In the genomic region with DNA sequence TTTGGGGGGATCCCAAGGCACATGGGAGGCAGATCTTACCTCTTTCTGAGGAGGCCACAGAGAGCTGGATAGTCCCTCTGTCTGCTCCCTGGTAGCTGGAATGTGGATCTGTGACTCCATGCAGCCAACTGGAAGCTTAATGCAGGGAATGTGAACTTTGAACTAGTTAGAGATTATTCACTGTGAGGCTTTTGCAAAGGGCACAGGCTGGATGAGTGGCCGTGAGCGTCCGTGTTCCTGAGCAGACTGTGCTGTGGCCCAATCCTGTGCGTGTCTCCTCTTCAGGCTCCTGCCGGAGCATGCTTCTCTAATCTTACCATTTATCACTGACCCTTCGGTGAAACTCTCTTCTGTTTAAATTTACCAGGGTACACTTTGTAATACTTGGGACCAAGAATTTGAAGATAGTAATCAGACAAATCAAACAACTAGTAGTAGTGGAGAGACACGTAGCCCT, we compare ENCODE assay signal across 1 cellular context.
TF ChIP-seq lines count a peak whose summit lies in the region.

No MANE protein-coding gene starts in this region.

TF ChIP-seq in HepG2, 621 proteins besides CTCF, POLR2A, EP300 and RAD21 (continued from another document and continues in another):
- TF ChIP-seq, protein P1, sequence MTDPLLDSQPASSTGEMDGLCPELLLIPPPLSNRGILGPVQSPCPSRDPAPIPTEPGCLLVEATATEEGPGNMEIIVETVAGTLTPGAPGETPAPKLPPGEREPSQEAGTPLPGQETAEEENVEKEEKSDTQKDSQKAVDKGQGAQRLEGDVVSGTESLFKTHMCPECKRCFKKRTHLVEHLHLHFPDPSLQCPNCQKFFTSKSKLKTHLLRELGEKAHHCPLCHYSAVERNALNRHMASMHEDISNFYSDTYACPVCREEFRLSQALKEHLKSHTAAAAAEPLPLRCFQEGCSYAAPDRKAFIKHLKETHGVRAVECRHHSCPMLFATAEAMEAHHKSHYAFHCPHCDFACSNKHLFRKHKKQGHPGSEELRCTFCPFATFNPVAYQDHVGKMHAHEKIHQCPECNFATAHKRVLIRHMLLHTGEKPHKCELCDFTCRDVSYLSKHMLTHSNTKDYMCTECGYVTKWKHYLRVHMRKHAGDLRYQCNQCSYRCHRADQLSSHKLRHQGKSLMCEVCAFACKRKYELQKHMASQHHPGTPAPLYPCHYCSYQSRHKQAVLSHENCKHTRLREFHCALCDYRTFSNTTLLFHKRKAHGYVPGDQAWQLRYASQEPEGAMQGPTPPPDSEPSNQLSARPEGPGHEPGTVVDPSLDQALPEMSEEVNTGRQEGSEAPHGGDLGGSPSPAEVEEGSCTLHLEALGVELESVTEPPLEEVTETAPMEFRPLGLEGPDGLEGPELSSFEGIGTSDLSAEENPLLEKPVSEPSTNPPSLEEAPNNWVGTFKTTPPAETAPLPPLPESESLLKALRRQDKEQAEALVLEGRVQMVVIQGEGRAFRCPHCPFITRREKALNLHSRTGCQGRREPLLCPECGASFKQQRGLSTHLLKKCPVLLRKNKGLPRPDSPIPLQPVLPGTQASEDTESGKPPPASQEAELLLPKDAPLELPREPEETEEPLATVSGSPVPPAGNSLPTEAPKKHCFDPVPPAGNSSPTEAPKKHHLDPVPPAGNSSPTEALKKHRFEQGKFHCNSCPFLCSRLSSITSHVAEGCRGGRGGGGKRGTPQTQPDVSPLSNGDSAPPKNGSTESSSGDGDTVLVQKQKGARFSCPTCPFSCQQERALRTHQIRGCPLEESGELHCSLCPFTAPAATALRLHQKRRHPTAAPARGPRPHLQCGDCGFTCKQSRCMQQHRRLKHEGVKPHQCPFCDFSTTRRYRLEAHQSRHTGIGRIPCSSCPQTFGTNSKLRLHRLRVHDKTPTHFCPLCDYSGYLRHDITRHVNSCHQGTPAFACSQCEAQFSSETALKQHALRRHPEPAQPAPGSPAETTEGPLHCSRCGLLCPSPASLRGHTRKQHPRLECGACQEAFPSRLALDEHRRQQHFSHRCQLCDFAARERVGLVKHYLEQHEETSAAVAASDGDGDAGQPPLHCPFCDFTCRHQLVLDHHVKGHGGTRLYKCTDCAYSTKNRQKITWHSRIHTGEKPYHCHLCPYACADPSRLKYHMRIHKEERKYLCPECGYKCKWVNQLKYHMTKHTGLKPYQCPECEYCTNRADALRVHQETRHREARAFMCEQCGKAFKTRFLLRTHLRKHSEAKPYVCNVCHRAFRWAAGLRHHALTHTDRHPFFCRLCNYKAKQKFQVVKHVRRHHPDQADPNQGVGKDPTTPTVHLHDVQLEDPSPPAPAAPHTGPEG (CRISPR knock-in tag; IDR thresholded peaks at IDR 0.05) = 0 out of 2 replicates have a peak, but pooled peaks have one; percentile 43
- peak; percentile 85 for TF ChIP-seq ZNF644 (CRISPR knock-in tag; IDR thresholded peaks at IDR 0.05; ENCODE audit: low read depth)
- no peak for TF ChIP-seq PLRG1 (conservative IDR thresholded peaks at IDR 0.05)
- TF ChIP-seq ZNF263 (CRISPR knock-in tag; IDR thresholded peaks at IDR 0.05) = no peak
- TF ChIP-seq ZNF766 (CRISPR knock-in tag; IDR thresholded peaks at IDR 0.05; ENCODE audit: borderline replicate concordance) = no peak
- TF ChIP-seq KDM2A (CRISPR knock-in tag; IDR thresholded peaks at IDR 0.05; ENCODE audit: borderline replicate concordance, low read depth) = peak; percentile 25; the same call in 1 of the 2 replicates
- TF ChIP-seq ZBTB1 (CRISPR knock-in tag; IDR thresholded peaks at IDR 0.05; ENCODE audit: borderline replicate concordance) = no peak
- peak; percentile 45; the same call in 1 of the 2 replicates for TF ChIP-seq ZNF713 (CRISPR knock-in tag; IDR thresholded peaks at IDR 0.05)
- no peak for TF ChIP-seq DNMT1 (CRISPR knock-in tag; IDR thresholded peaks at IDR 0.05)
- TF ChIP-seq TOPORS (CRISPR knock-in tag; IDR thresholded peaks at IDR 0.05) = 0 out of 2 replicates have a peak, but pooled peaks have one; percentile 5
- peak; percentile 54 for TF ChIP-seq KMT2B (CRISPR knock-in tag; IDR thresholded peaks at IDR 0.05)
- TF ChIP-seq ZNF598 (CRISPR knock-in tag; IDR thresholded peaks at IDR 0.05; ENCODE audit: borderline replicate concordance) = 0 out of 2 replicates have a peak, but pooled peaks have one; percentile 54
- TF ChIP-seq, protein P2, sequence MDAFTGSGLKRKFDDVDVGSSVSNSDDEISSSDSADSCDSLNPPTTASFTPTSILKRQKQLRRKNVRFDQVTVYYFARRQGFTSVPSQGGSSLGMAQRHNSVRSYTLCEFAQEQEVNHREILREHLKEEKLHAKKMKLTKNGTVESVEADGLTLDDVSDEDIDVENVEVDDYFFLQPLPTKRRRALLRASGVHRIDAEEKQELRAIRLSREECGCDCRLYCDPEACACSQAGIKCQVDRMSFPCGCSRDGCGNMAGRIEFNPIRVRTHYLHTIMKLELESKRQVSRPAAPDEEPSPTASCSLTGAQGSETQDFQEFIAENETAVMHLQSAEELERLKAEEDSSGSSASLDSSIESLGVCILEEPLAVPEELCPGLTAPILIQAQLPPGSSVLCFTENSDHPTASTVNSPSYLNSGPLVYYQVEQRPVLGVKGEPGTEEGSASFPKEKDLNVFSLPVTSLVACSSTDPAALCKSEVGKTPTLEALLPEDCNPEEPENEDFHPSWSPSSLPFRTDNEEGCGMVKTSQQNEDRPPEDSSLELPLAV (CRISPR knock-in tag; conservative IDR thresholded peaks at IDR 0.05; ENCODE audit: low read depth) = no peak
- 0 out of 2 replicates have a peak, but pooled peaks have one; percentile 13 for TF ChIP-seq SMC3 (IDR thresholded peaks at IDR 0.05; ENCODE audit: low read length)
- TF ChIP-seq POGZ (CRISPR knock-in tag; IDR thresholded peaks at IDR 0.05) = peak; percentile 57; the same call in 1 of the 2 replicates
- TF ChIP-seq, protein P3, sequence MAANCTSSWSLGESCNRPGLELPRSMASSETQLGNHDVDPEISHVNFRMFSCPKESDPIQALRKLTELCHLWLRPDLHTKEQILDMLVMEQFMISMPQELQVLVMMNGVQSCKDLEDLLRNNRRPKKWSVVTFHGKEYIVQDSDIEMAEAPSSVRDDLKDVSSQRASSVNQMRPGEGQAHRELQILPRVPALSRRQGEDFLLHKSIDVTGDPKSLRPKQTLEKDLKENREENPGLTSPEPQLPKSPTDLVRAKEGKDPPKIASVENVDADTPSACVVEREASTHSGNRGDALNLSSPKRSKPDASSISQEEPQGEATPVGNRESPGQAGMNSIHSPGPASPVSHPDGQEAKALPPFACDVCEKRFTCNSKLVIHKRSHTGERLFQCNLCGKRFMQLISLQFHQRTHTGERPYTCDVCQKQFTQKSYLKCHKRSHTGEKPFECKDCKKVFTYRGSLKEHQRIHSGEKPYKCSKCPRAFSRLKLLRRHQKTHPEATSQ (CRISPR knock-in tag; IDR thresholded peaks at IDR 0.05; ENCODE audit: borderline replicate concordance) = no peak
- TF ChIP-seq SMAD3 (CRISPR knock-in tag; IDR thresholded peaks at IDR 0.05) = no peak
- peak; percentile 61 for TF ChIP-seq CREM (IDR thresholded peaks at IDR 0.05)
- TF ChIP-seq CREM (CRISPR knock-in tag; IDR thresholded peaks at IDR 0.05) = no peak
- no peak for TF ChIP-seq ZNF589 (CRISPR knock-in tag; conservative IDR thresholded peaks at IDR 0.05)
- 0 out of 2 replicates have a peak, but pooled peaks have one; percentile 47 for TF ChIP-seq ZNF441 (CRISPR knock-in tag; IDR thresholded peaks at IDR 0.05; ENCODE audit: borderline replicate concordance)
- 0 out of 2 replicates have a peak, but pooled peaks have one; percentile 66 for TF ChIP-seq ZNF619 (CRISPR knock-in tag; IDR thresholded peaks at IDR 0.05)
- TF ChIP-seq ZNF431 (CRISPR knock-in tag; IDR thresholded peaks at IDR 0.05; ENCODE audit: borderline replicate concordance, low read depth) = no peak
- TF ChIP-seq TBL1XR1 (IDR thresholded peaks at IDR 0.05; ENCODE audit: borderline replicate concordance, low read length, partially characterized antibody) = peak; percentile 8
- no peak for TF ChIP-seq MAFF (IDR thresholded peaks at IDR 0.05; ENCODE audit: low read depth, low read length)
- 0 out of 2 replicates have a peak, but pooled peaks have one; percentile 23 for TF ChIP-seq NR2F6 (IDR thresholded peaks at IDR 0.05)
- peak; percentile 50; the same call in 1 of the 2 replicates for TF ChIP-seq NR2F6 (CRISPR knock-in tag; IDR thresholded peaks at IDR 0.05)
- TF ChIP-seq, protein P4, sequence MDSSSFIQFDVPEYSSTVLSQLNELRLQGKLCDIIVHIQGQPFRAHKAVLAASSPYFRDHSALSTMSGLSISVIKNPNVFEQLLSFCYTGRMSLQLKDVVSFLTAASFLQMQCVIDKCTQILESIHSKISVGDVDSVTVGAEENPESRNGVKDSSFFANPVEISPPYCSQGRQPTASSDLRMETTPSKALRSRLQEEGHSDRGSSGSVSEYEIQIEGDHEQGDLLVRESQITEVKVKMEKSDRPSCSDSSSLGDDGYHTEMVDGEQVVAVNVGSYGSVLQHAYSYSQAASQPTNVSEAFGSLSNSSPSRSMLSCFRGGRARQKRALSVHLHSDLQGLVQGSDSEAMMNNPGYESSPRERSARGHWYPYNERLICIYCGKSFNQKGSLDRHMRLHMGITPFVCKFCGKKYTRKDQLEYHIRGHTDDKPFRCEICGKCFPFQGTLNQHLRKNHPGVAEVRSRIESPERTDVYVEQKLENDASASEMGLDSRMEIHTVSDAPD (CRISPR knock-in tag; IDR thresholded peaks at IDR 0.05) = peak; percentile 50; the same call in 1 of the 2 replicates
- TF ChIP-seq, protein P5, sequence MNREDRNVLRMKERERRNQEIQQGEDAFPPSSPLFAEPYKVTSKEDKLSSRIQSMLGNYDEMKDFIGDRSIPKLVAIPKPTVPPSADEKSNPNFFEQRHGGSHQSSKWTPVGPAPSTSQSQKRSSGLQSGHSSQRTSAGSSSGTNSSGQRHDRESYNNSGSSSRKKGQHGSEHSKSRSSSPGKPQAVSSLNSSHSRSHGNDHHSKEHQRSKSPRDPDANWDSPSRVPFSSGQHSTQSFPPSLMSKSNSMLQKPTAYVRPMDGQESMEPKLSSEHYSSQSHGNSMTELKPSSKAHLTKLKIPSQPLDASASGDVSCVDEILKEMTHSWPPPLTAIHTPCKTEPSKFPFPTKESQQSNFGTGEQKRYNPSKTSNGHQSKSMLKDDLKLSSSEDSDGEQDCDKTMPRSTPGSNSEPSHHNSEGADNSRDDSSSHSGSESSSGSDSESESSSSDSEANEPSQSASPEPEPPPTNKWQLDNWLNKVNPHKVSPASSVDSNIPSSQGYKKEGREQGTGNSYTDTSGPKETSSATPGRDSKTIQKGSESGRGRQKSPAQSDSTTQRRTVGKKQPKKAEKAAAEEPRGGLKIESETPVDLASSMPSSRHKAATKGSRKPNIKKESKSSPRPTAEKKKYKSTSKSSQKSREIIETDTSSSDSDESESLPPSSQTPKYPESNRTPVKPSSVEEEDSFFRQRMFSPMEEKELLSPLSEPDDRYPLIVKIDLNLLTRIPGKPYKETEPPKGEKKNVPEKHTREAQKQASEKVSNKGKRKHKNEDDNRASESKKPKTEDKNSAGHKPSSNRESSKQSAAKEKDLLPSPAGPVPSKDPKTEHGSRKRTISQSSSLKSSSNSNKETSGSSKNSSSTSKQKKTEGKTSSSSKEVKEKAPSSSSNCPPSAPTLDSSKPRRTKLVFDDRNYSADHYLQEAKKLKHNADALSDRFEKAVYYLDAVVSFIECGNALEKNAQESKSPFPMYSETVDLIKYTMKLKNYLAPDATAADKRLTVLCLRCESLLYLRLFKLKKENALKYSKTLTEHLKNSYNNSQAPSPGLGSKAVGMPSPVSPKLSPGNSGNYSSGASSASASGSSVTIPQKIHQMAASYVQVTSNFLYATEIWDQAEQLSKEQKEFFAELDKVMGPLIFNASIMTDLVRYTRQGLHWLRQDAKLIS (CRISPR knock-in tag; IDR thresholded peaks at IDR 0.05) = no peak
- TF ChIP-seq ZNF746 (CRISPR knock-in tag; IDR thresholded peaks at IDR 0.05) = no peak
- TF ChIP-seq, protein P6, sequence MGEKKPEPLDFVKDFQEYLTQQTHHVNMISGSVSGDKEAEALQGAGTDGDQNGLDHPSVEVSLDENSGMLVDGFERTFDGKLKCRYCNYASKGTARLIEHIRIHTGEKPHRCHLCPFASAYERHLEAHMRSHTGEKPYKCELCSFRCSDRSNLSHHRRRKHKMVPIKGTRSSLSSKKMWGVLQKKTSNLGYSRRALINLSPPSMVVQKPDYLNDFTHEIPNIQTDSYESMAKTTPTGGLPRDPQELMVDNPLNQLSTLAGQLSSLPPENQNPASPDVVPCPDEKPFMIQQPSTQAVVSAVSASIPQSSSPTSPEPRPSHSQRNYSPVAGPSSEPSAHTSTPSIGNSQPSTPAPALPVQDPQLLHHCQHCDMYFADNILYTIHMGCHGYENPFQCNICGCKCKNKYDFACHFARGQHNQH (CRISPR knock-in tag; IDR thresholded peaks at IDR 0.05) = no peak; the same call in 1 of the 2 replicates
- no peak; the same call in 1 of the 2 replicates for TF ChIP-seq MIER3 (CRISPR knock-in tag; IDR thresholded peaks at IDR 0.05; ENCODE audit: borderline replicate concordance)
- TF ChIP-seq HNF4G (IDR thresholded peaks at IDR 0.05; ENCODE audit: borderline replicate concordance, low read depth, low read length) = peak; percentile 74
- TF ChIP-seq HNF4G (CRISPR knock-in tag; IDR thresholded peaks at IDR 0.05; ENCODE audit: borderline replicate concordance, low read depth) = peak; percentile 88; the same call in 1 of the 2 replicates
- TF ChIP-seq SIN3B (IDR thresholded peaks at IDR 0.05; ENCODE audit: low read length) = 0 out of 2 replicates have a peak, but pooled peaks have one; percentile 29
- no peak for TF ChIP-seq ZNF460 (CRISPR knock-in tag; IDR thresholded peaks at IDR 0.05; ENCODE audit: borderline replicate concordance)
- TF ChIP-seq ZNF724P (CRISPR knock-in tag; IDR thresholded peaks at IDR 0.05; ENCODE audit: borderline replicate concordance) = no peak
- TF ChIP-seq, protein P7, sequence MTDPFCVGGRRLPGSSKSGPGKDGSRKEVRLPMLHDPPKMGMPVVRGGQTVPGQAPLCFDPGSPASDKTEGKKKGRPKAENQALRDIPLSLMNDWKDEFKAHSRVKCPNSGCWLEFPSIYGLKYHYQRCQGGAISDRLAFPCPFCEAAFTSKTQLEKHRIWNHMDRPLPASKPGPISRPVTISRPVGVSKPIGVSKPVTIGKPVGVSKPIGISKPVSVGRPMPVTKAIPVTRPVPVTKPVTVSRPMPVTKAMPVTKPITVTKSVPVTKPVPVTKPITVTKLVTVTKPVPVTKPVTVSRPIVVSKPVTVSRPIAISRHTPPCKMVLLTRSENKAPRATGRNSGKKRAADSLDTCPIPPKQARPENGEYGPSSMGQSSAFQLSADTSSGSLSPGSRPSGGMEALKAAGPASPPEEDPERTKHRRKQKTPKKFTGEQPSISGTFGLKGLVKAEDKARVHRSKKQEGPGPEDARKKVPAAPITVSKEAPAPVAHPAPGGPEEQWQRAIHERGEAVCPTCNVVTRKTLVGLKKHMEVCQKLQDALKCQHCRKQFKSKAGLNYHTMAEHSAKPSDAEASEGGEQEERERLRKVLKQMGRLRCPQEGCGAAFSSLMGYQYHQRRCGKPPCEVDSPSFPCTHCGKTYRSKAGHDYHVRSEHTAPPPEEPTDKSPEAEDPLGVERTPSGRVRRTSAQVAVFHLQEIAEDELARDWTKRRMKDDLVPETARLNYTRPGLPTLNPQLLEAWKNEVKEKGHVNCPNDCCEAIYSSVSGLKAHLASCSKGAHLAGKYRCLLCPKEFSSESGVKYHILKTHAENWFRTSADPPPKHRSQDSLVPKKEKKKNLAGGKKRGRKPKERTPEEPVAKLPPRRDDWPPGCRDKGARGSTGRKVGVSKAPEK (CRISPR knock-in tag; IDR thresholded peaks at IDR 0.05; ENCODE audit: borderline replicate concordance) = peak; percentile 70; the same call in 1 of the 2 replicates
- TF ChIP-seq RFXAP (CRISPR knock-in tag; IDR thresholded peaks at IDR 0.05; ENCODE audit: borderline replicate concordance) = 0 out of 2 replicates have a peak, but pooled peaks have one; percentile 69
- TF ChIP-seq RCOR2 (CRISPR knock-in tag; IDR thresholded peaks at IDR 0.05) = peak; percentile 59; the same call in 1 of the 2 replicates
- TF ChIP-seq CAMTA2 (CRISPR knock-in tag; IDR thresholded peaks at IDR 0.05; ENCODE audit: borderline replicate concordance) = no peak
- TF ChIP-seq SNAPC2 (CRISPR knock-in tag; IDR thresholded peaks at IDR 0.05) = 0 out of 2 replicates have a peak, but pooled peaks have one; percentile 19
- no peak for TF ChIP-seq GTF3A (CRISPR knock-in tag; conservative IDR thresholded peaks at IDR 0.05)
- TF ChIP-seq CEBPG (CRISPR knock-in tag; IDR thresholded peaks at IDR 0.05) = peak; percentile 24; the same call in 1 of the 2 replicates
